ENCODE assay signal across 11 cellular contexts in genomic region chr6:75084872-75085381, GRCh38.
DNase-seq lines count a peak whose midpoint lies in the region; ATAC-seq and TF ChIP-seq lines count a peak whose summit lies in the region.
"Had no signal": no experiment of that assay in that cellular context is flagged by ENCODE, and none has a peak within 500 bp of the region (broad histone marks: within the 10 kb centered on the region; RNA-seq: fewer than 3 reads in every experiment).

No MANE protein-coding gene starts in this region.

- H3K36me3 ChIP-seq in left ventricle myocardium inferior, result peaks cover 13% of the 10 kb centered on the region
- peaks cover 5% of the 10 kb centered on the region for H3K36me3 ChIP-seq in right atrium auricular region
- no peaks in the 10 kb centered on the region for H3K36me3 ChIP-seq in neural progenitor cell
- H3K36me3 ChIP-seq in A673 (ENCODE audit: insufficient read depth, low read length, poor library complexity, severe bottlenecking), result no peaks in the 10 kb centered on the region
- H3K36me3 ChIP-seq: neutrophil had no signal

- DNase-seq in left ventricle myocardium inferior, result no peak
- DNase-seq in right atrium auricular region (ENCODE audit: low spot score), result no peak
- DNase-seq in glutamatergic neuron, result peak; percentile 57
- peak; percentile 50 for DNase-seq in neural progenitor cell (ENCODE audit: low spot score)
- no peak for DNase-seq in GOT3 (lab: John Stamatoyannopoulos, UW)
- DNase-seq in AG20443 (ENCODE audit: low spot score), result no peak
- no peak for DNase-seq in A673 (ENCODE audit: low spot score)

- ATAC-seq in HG03520 (IDR thresholded peaks at IDR 0.05; ENCODE audit: unreplicated experiment), result no peak

- H3K27ac ChIP-seq in left ventricle myocardium inferior (replicated peaks), result no peak overlapping the region
- no peak overlapping the region for H3K27ac ChIP-seq in right atrium auricular region
- H3K27ac ChIP-seq in neural progenitor cell, result no peak overlapping the region
- H3K27ac ChIP-seq in A673 (ENCODE audit: low read depth, low read length, poor library complexity, severe bottlenecking), result no peak overlapping the region
- H3K27ac ChIP-seq: neutrophil had no signal

- H3F3A ChIP-seq in neural progenitor cell (ENCODE audit: low read depth), result no peaks in the 10 kb centered on the region

- H3K36me3 Mint-ChIP-seq in glutamatergic neuron (ENCODE audit: unreplicated experiment), result no peaks in the 10 kb centered on the region
- no peaks in the 10 kb centered on the region for H3K36me3 Mint-ChIP-seq in neural progenitor cell

- H3K4me3 Mint-ChIP-seq in glutamatergic neuron (ENCODE audit: unreplicated experiment) (peak overlapping the region; percentile 86), neural progenitor cell (peak overlapping the region; percentile 30)
- H3K4me3 Mint-ChIP-seq: B cell; T-helper 2 cell treated with Interferon-gamma antibody and Interleukin-4, amounts not matched to agents 5 μg/mL and 100 μg/mL, for 36 hours had no signal

- H3K27ac Mint-ChIP-seq in glutamatergic neuron (ENCODE audit: unreplicated experiment), result no peak overlapping the region
- no peak overlapping the region for H3K27ac Mint-ChIP-seq in neural progenitor cell
- H3K27ac Mint-ChIP-seq: B cell; T-helper 2 cell treated with Interferon-gamma antibody and Interleukin-4, amounts not matched to agents 5 μg/mL and 100 μg/mL, for 36 hours had no signal

- H4K20me1 ChIP-seq in neural progenitor cell (ENCODE audit: low read depth), result no peaks in the 10 kb centered on the region

- H3K9me3 Mint-ChIP-seq in glutamatergic neuron (ENCODE audit: unreplicated experiment) (no peaks in the 10 kb centered on the region), neural progenitor cell (no peaks in the 10 kb centered on the region)
- H3K9me3 Mint-ChIP-seq: T-helper 2 cell treated with Interferon-gamma antibody and Interleukin-4, amounts not matched to agents 5 μg/mL and 100 μg/mL, for 36 hours had no signal

- H3K4me3 ChIP-seq in left ventricle myocardium inferior (peak overlapping the region; percentile 3), right atrium auricular region (peak overlapping the region in 1 of 2 donors; percentile 27), neural progenitor cell (peak overlapping the region; percentile 43), A673 (ENCODE audit: low read depth, low read length, poor library complexity, severe bottlenecking) (no peak overlapping the region)

- H3K27me3 ChIP-seq in left ventricle myocardium inferior (ENCODE audit: low read depth) (peaks cover 25% of the 10 kb centered on the region), right atrium auricular region (no peaks in the 10 kb centered on the region), neural progenitor cell (peaks cover 28% of the 10 kb centered on the region), A673 (replicated peaks; ENCODE audit: insufficient read depth, low read depth, low read length, poor library complexity) (no peaks in the 10 kb centered on the region)

- CTCF ChIA-PET in A673 (lab: Charles Lee), result no interaction called here

- H3K9me3 ChIP-seq in left ventricle myocardium inferior (replicated peaks), result no peaks in the 10 kb centered on the region
- no peaks in the 10 kb centered on the region for H3K9me3 ChIP-seq in right atrium auricular region
- no peaks in the 10 kb centered on the region for H3K9me3 ChIP-seq in neural progenitor cell (ENCODE audit: low read depth)
- H3K9me3 ChIP-seq in A673 (ENCODE audit: low read depth, low read length, poor library complexity, severe bottlenecking), result no peaks in the 10 kb centered on the region
- H3K9me3 ChIP-seq: neutrophil had no signal

- POLR2A ChIA-PET in A673 (lab: Charles Lee; ENCODE audit: low non-redundant PET), result no interaction called here

- intact Hi-C loops in left ventricle myocardium inferior (cut with micrococcal nuclease) (no loop called here), A673 (cut with micrococcal nuclease; ENCODE audit: unreplicated experiment) (no loop called here)

- H3K27me3 Mint-ChIP-seq in glutamatergic neuron (ENCODE audit: unreplicated experiment), result no peaks in the 10 kb centered on the region
- H3K27me3 Mint-ChIP-seq in neural progenitor cell (ENCODE audit: insufficient read depth, low read depth), result peaks cover 2% of the 10 kb centered on the region

- H3K4me1 ChIP-seq in left ventricle myocardium inferior (no peaks in the 10 kb centered on the region), right atrium auricular region (peaks cover 0 to 4% of the 10 kb centered on the region in 2 donors), neural progenitor cell (peaks cover 8% of the 10 kb centered on the region), A673 (ENCODE audit: insufficient read depth, low read length, poor library complexity, severe bottlenecking) (peaks cover 13% of the 10 kb centered on the region)

- H3K4me1 Mint-ChIP-seq in glutamatergic neuron (ENCODE audit: low read depth, unreplicated experiment) (peaks cover 3% of the 10 kb centered on the region), neural progenitor cell (peaks cover 8% of the 10 kb centered on the region)
- H3K4me1 Mint-ChIP-seq: B cell had no signal

- peak overlapping the region; percentile 66 for H2AFZ ChIP-seq in neural progenitor cell (replicated peaks)

- no peaks in the 10 kb centered on the region for H3K79me2 ChIP-seq in neural progenitor cell (ENCODE audit: low read depth)

- TF ChIP-seq CTCF in left ventricle myocardium inferior (IDR thresholded peaks at IDR 0.05; ENCODE audit: borderline replicate concordance) (no peak), right atrium auricular region (IDR thresholded peaks at IDR 0.05) (no peak), glutamatergic neuron (IDR thresholded peaks at IDR 0.05; ENCODE audit: partially characterized antibody, unreplicated experiment) (no peak), neural progenitor cell (IDR thresholded peaks at IDR 0.05) (no peak), A673 (conservative IDR thresholded peaks at IDR 0.05; ENCODE audit: low read depth, low read length) (no peak)

- peak overlapping the region; percentile 80 for H3K4me2 ChIP-seq in neural progenitor cell

- H3K9ac ChIP-seq in neural progenitor cell, result no peak overlapping the region

- no TSS peak for BruUV-seq in A673 (replicated peaks; lab: Mats Ljungman, UMichigan)

Comparison
In these comparisons a context has a peak if more than half of its experiments do, and no peak if none do; other contexts are left out.
1. DNase-seq: peak in glutamatergic neuron (single experiment) and neural progenitor cell (single experiment); none in left ventricle myocardium inferior (single experiment), right atrium auricular region (single experiment), GOT3 (single experiment), AG20443 (single experiment) and A673 (single experiment).